ENCODE assay signal across 18 cellular contexts in the genomic region with DNA sequence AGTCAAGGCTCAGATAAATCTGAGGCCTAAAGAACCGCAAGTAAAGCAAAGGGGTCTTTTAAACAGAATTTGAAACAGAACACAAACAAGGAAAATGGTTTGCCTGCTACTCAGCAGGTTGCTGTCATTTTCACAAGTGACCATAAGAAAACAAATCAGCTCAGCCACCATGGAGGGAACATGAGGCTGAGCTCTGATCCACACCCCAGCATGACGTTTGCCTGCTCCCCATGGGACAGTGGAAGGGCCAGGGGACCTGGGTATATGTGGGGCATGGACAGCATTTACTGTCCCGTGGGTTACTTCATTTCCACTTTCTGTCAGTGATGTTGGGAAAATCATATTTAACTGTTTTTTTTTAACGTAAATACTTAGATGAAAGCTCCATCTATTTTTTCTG.
DNase-seq lines count a peak whose midpoint lies in the region; ATAC-seq and TF ChIP-seq lines count a peak whose summit lies in the region.
"Had no signal": no experiment of that assay in that cellular context is flagged by ENCODE, and none has a peak within 500 bp of the region (broad histone marks: within the 10 kb centered on the region; RNA-seq: fewer than 3 reads in every experiment).

No MANE protein-coding gene starts in this region.

- H3K9me3 ChIP-seq in endodermal cell (ENCODE audit: control insufficient read depth, low read length), result no peaks in the 10 kb centered on the region
- H3K9me3 ChIP-seq: Caco-2, HAP-1 had no signal

- H3K27ac ChIP-seq in GM23338 (ENCODE audit: low read depth) (no peak overlapping the region), endodermal cell (ENCODE audit: low read depth, low read length) (peak overlapping the region; percentile 37)
- H3K27ac ChIP-seq: 22Rv1, BLaER1, C4-2B, GM23248 had no signal

- H3K36me3 Mint-ChIP-seq in GM23338 (ENCODE audit: low read depth) (no peaks in the 10 kb centered on the region), endodermal cell (ENCODE audit: low read depth) (no peaks in the 10 kb centered on the region)
- H3K36me3 Mint-ChIP-seq: CD4-positive, CD25-positive, alpha-beta regulatory T cell; CD8-positive, alpha-beta T cell had no signal

- TF ChIP-seq CTCF in GM23338 (conservative IDR thresholded peaks at IDR 0.05; ENCODE audit: low read depth in 2 of 2) (no peak), endodermal cell (conservative IDR thresholded peaks at IDR 0.05) (no peak)

- H3K27ac Mint-ChIP-seq in GM23338, result no peak overlapping the region
- H3K27ac Mint-ChIP-seq in endodermal cell, result no peak overlapping the region
- H3K27ac Mint-ChIP-seq: B cell; CD8-positive, alpha-beta T cell had no signal

- H3K4me2 ChIP-seq in GM23338, result no peak overlapping the region
- H3K4me2 ChIP-seq: BLaER1 had no signal

- H3K4me1 ChIP-seq in GM23338 (ENCODE audit: insufficient read depth), result no peaks in the 10 kb centered on the region; the same call in 1 of the 2 replicates
- H3K4me1 ChIP-seq in endodermal cell (ENCODE audit: control insufficient read depth, insufficient read depth, low read length), result no peaks in the 10 kb centered on the region
- H3K4me1 ChIP-seq: BLaER1, Caco-2 had no signal

- peak overlapping the region; percentile 80; the same call in 1 of the 2 replicates for H2AFZ ChIP-seq in GM23338
- H2AFZ ChIP-seq: GM23248 had no signal

- H3K9me3 Mint-ChIP-seq in GM23338, result 0 out of 3 replicates have a peak, but pooled peaks cover 2% of the 10 kb centered on the region
- no peaks in the 10 kb centered on the region for H3K9me3 Mint-ChIP-seq in endodermal cell
- H3K9me3 Mint-ChIP-seq: CD8-positive, alpha-beta T cell had no signal

- 67 to 78% methylated on average over 1 to 4 of the region's 4 CpGs for WGBS in endodermal cell (ENCODE audit: insufficient coverage in 1 of 2, insufficient read length in 1 of 2), 2 experiments

- no peak for ATAC-seq in GM23338
- ATAC-seq: CD8-positive, alpha-beta T cell had no signal

- H3K4me3 Mint-ChIP-seq in GM23338 (no peak overlapping the region), endodermal cell (no peak overlapping the region)
- H3K4me3 Mint-ChIP-seq: B cell; CD4-positive, CD25-positive, alpha-beta regulatory T cell; CD8-positive, alpha-beta T cell had no signal

- DNase-seq in NCI-H146 (lab: John Stamatoyannopoulos, UW) (peak; percentile 39), NCI-H146 treated with DMSO at 0.1 percent for 48 hours (lab: John Stamatoyannopoulos, UW; ENCODE audit: unreplicated experiment) (no peak), GM23338 (ENCODE audit: low spot score) (no peak), NCI-H748 (lab: John Stamatoyannopoulos, UW; ENCODE audit: unreplicated experiment) (peak; percentile 57), endodermal cell (no peak), medulla oblongata (ENCODE audit: extremely low spot score) (no peak), activated T-cell treated with anti-CD3 and anti-CD28 coated beads for 4 hours (no peak)
- DNase-seq: Caco-2; CD4-positive, CD25-positive, alpha-beta regulatory T cell; CD8-positive, alpha-beta T cell; DMS153; DND-41; GM23248 had no signal

- H3K27me3 Mint-ChIP-seq in GM23338 (ENCODE audit: insufficient read depth, low read depth, poor library complexity) (peaks cover 2% of the 10 kb centered on the region), endodermal cell (ENCODE audit: insufficient read depth) (peaks cover 2% of the 10 kb centered on the region)
- H3K27me3 Mint-ChIP-seq: B cell; CD4-positive, CD25-positive, alpha-beta regulatory T cell had no signal

- no peaks in the 10 kb centered on the region for H4K20me1 ChIP-seq in GM23338 (replicated peaks; ENCODE audit: insufficient read depth)
- H4K20me1 ChIP-seq: BLaER1 had no signal

- H3K36me3 ChIP-seq in GM23338 (ENCODE audit: insufficient read depth) (no peaks in the 10 kb centered on the region), endodermal cell (ENCODE audit: control insufficient read depth, insufficient read depth, low read length) (no peaks in the 10 kb centered on the region)
- H3K36me3 ChIP-seq: BLaER1, HAP-1 had no signal

- peaks cover 9% of the 10 kb centered on the region for H3K4me1 Mint-ChIP-seq in GM23338
- no peaks in the 10 kb centered on the region for H3K4me1 Mint-ChIP-seq in endodermal cell
- H3K4me1 Mint-ChIP-seq: B cell; CD4-positive, CD25-positive, alpha-beta regulatory T cell had no signal

- no peak overlapping the region for H3K9ac ChIP-seq in endodermal cell (ENCODE audit: extremely low read depth, low read length, poor library complexity, severe bottlenecking)
- H3K9ac ChIP-seq: BLaER1, GM23248 had no signal

- H3K9me2 ChIP-seq in GM23338 (ENCODE audit: insufficient read depth), result peaks cover 4% of the 10 kb centered on the region; the same call in 1 of the 2 replicates

- H3K4me3 ChIP-seq in GM23338, result no peak overlapping the region
- H3K4me3 ChIP-seq in endodermal cell (ENCODE audit: low read length), result no peak overlapping the region
- H3K4me3 ChIP-seq: BLaER1, GM23248, HAP-1 had no signal

- no peaks in the 10 kb centered on the region for H3F3A ChIP-seq in GM23338 (replicated peaks; ENCODE audit: low read depth)

- H3K79me2 ChIP-seq in GM23338 (replicated peaks; ENCODE audit: insufficient read depth), result no peaks in the 10 kb centered on the region

- H3K27me3 ChIP-seq in GM23338 (ENCODE audit: insufficient read depth), result no peaks in the 10 kb centered on the region
- no peaks in the 10 kb centered on the region for H3K27me3 ChIP-seq in endodermal cell (ENCODE audit: control insufficient read depth, insufficient read depth, low read length, poor library complexity, severe bottlenecking)
- H3K27me3 ChIP-seq: BLaER1 had no signal

TF ChIP-seq in GM23338, 12 proteins besides CTCF, POLR2A, EP300 and RAD21:
- no peak for TF ChIP-seq JUNB (IDR thresholded peaks at IDR 0.05; ENCODE audit: unreplicated experiment)
- TF ChIP-seq ZNF462 (CRISPR knock-in tag; IDR thresholded peaks at IDR 0.05), result no peak
- TF ChIP-seq STAT1 (IDR thresholded peaks at IDR 0.05; ENCODE audit: unreplicated experiment), result no peak
- TF ChIP-seq ZNF114 (CRISPR knock-in tag; IDR thresholded peaks at IDR 0.05), result no peak
- TF ChIP-seq POLR2AphosphoS5 (IDR thresholded peaks at IDR 0.05; ENCODE audit: low read depth), result no peak
TF ChIP-seq in GM23338: peak in this region for 0.

Comparison
In these comparisons a context has a peak if more than half of its experiments do, and no peak if none do; other contexts are left out.
1. DNase-seq: peak in NCI-H146 (single experiment) and NCI-H748 (single experiment); none in NCI-H146 treated with DMSO at 0.1 percent for 48 hours (single experiment), GM23338 (single experiment), endodermal cell (single experiment), medulla oblongata (single experiment) and activated T-cell treated with anti-CD3 and anti-CD28 coated beads for 4 hours (single experiment).